ENCODE assay signal across 28 cellular contexts in the genomic region with DNA sequence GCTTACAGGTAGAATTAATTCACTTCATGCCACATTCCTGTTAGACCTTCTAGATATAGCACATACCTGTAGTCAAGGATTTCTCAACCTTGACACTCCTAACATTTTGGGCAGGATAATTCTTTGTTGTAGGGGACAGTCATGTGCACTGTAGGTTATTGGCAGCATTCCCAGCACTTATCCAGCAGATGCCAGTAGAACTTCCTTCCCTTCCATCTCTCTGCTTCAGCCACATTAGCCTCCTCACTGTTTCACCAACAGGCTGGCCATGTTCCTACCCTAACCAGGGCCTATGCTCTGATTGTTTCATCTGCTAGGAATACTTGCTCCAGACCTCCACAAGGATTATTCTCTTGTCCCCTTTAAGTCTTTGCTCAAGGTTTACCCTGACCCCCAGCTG.
DNase-seq lines count a peak whose midpoint lies in the region; ATAC-seq, FAIRE-seq and TF ChIP-seq lines count a peak whose summit lies in the region.
"Had no signal": no experiment of that assay in that cellular context is flagged by ENCODE, and none has a peak within 500 bp of the region (broad histone marks: within the 10 kb centered on the region; RNA-seq: fewer than 3 reads in every experiment).

No MANE protein-coding gene starts in this region.

- no peak for TF ChIP-seq EP300 in SK-N-SH (IDR thresholded peaks at IDR 0.05; ENCODE audit: borderline replicate concordance in 1 of 2, low read depth in 1 of 2, low read length in 1 of 2)

- DNase-seq in DMS53 (lab: John Stamatoyannopoulos, UW) (peak; percentile 12), DMS53 treated with DMSO at 0.1 percent for 48 hours (lab: John Stamatoyannopoulos, UW; ENCODE audit: unreplicated experiment) (no peak), GM23338 (ENCODE audit: low spot score) (no peak), SK-N-SH (peak; percentile 1), foreskin keratinocyte (peak in 1 of 2 donors; percentile 11), frontal cortex (ENCODE audit: low spot score in 2 of 2) (no peak), hypothalamus (lab: John Stamatoyannopoulos, UW) (no peak)
- DNase-seq: activated CD4-positive, alpha-beta T cell treated with anti-CD3 and anti-CD28 coated beads for 4 hours; activated CD8-positive, alpha-beta memory T cell treated with anti-CD3 and anti-CD28 coated beads, Interleukin-2, amount 10 ng/mL, durations not matched to agents 7 days and 5 days; caudate nucleus; gastrocnemius medialis; kidney; NCI-H1048; psoas muscle; SIG-M5; T-cell; upper lobe of left lung had no signal

- 0 out of 2 replicates have a peak, but pooled peaks cover 5% of the 10 kb centered on the region for H3K9me3 ChIP-seq in SK-N-SH
- H3K9me3 ChIP-seq: gastrocnemius medialis, HAP-1, neutrophil, upper lobe of left lung had no signal

- no peak overlapping the region for H3K9ac ChIP-seq in SK-N-SH

- no peak overlapping the region for H3K4me3 ChIP-seq in GM23338
- no peak overlapping the region for H3K4me3 ChIP-seq in SK-N-SH (ENCODE audit: low read depth in 2 of 2, low read length in 1 of 2)
- H3K4me3 ChIP-seq: ascending aorta, dorsolateral prefrontal cortex, gastrocnemius medialis, HAP-1, lung, psoas muscle, upper lobe of left lung had no signal

- no peak for FAIRE-seq in frontal cortex (lab: Jason Lieb, UNC)
- FAIRE-seq: kidney, TTC549 had no signal

- H3K27ac Mint-ChIP-seq in GM23338, result no peak overlapping the region
- H3K27ac Mint-ChIP-seq: activated CD8-positive, alpha-beta memory T cell treated with anti-CD3 and anti-CD28 coated beads, Interleukin-2, amount 10 ng/mL, durations not matched to agents 7 days and 5 days; activated naive CD8-positive, alpha-beta T cell; B cell; T-cell had no signal

- peak; percentile 34; the same call in 1 of the 3 replicates for ATAC-seq in GM23338
- no peak for ATAC-seq in foreskin keratinocyte
- ATAC-seq in GM18858 (IDR thresholded peaks at IDR 0.05; ENCODE audit: unreplicated experiment), result no peak
- ATAC-seq: activated CD8-positive, alpha-beta memory T cell treated with anti-CD3 and anti-CD28 coated beads, Interleukin-2, amount 10 ng/mL, durations not matched to agents 7 days and 5 days; gastrocnemius medialis; psoas muscle; T-cell had no signal

- H3K36me3 ChIP-seq in GM23338 (ENCODE audit: insufficient read depth) (no peaks in the 10 kb centered on the region), SK-N-SH (replicated peaks in 1 of 2; ENCODE audit: control insufficient read depth in 1 of 2, insufficient read depth in 2 of 2, low read length in 1 of 2) (no peaks in the 10 kb centered on the region)
- H3K36me3 ChIP-seq: ascending aorta, gastrocnemius medialis, HAP-1, neutrophil, upper lobe of left lung had no signal

- H3K27ac ChIP-seq in GM23338 (ENCODE audit: low read depth), result no peak overlapping the region
- no peak overlapping the region for H3K27ac ChIP-seq in SK-N-SH (ENCODE audit: low read depth in 2 of 2, low read length in 1 of 2)
- H3K27ac ChIP-seq in foreskin keratinocyte, result no peak overlapping the region
- H3K27ac ChIP-seq: 22Rv1, ascending aorta, dorsolateral prefrontal cortex, epithelial cell of prostate, gastrocnemius medialis, neutrophil, psoas muscle, upper lobe of left lung had no signal

- H3K27me3 Mint-ChIP-seq in GM23338 (ENCODE audit: insufficient read depth, low read depth, poor library complexity), result no peaks in the 10 kb centered on the region
- H3K27me3 Mint-ChIP-seq: activated CD8-positive, alpha-beta memory T cell treated with anti-CD3 and anti-CD28 coated beads, Interleukin-2, amount 10 ng/mL, durations not matched to agents 7 days and 5 days; activated naive CD8-positive, alpha-beta T cell; B cell; T-cell had no signal

- CTCF ChIA-PET in SK-N-SH (lab: Yijun Ruan, JAX), result no interaction called here

- H3K79me2 ChIP-seq in GM23338 (replicated peaks; ENCODE audit: insufficient read depth), result no peaks in the 10 kb centered on the region
- H3K79me2 ChIP-seq in SK-N-SH (ENCODE audit: insufficient read depth), result no peaks in the 10 kb centered on the region

- no peak overlapping the region for H3K4me3 Mint-ChIP-seq in GM23338
- H3K4me3 Mint-ChIP-seq: activated CD8-positive, alpha-beta memory T cell treated with anti-CD3 and anti-CD28 coated beads, Interleukin-2, amount 10 ng/mL, durations not matched to agents 7 days and 5 days; activated naive CD8-positive, alpha-beta T cell; B cell; T-cell had no signal

- TF ChIP-seq CTCF in GM23338 (conservative IDR thresholded peaks at IDR 0.05; ENCODE audit: low read depth in 2 of 2), result peak in 1 of 2 experiments; percentile 27; a peak in 2 of 4 replicates
- no peak for TF ChIP-seq CTCF in SK-N-SH (IDR thresholded peaks at IDR 0.05)
- peak; percentile 20 for TF ChIP-seq CTCF in foreskin keratinocyte (conservative IDR thresholded peaks at IDR 0.05)

- H3K4me1 ChIP-seq in GM23338 (ENCODE audit: insufficient read depth), result no peaks in the 10 kb centered on the region
- peaks cover 0 to 2% of the 10 kb centered on the region in 2 experiments; a peak in 1 of 4 replicates for H3K4me1 ChIP-seq in SK-N-SH (ENCODE audit: control insufficient read depth in 1 of 2, insufficient read depth in 2 of 2, low read depth in 1 of 2, low read length in 1 of 2)
- H3K4me1 ChIP-seq in foreskin keratinocyte, result no peaks in the 10 kb centered on the region
- H3K4me1 ChIP-seq: ascending aorta, gastrocnemius medialis, HAP-1, psoas muscle had no signal

- no peaks in the 10 kb centered on the region for H3K36me3 Mint-ChIP-seq in GM23338 (ENCODE audit: low read depth)
- H3K36me3 Mint-ChIP-seq: activated CD8-positive, alpha-beta memory T cell treated with anti-CD3 and anti-CD28 coated beads, Interleukin-2, amount 10 ng/mL, durations not matched to agents 7 days and 5 days; activated naive CD8-positive, alpha-beta T cell; T-cell had no signal

- H2AFZ ChIP-seq in GM23338 (peak overlapping the region; percentile 79), SK-N-SH (ENCODE audit: low read depth) (no peak overlapping the region)

- no peaks in the 10 kb centered on the region for H4K20me1 ChIP-seq in GM23338 (replicated peaks; ENCODE audit: insufficient read depth)
- H4K20me1 ChIP-seq in SK-N-SH (ENCODE audit: insufficient read depth), result no peaks in the 10 kb centered on the region

- H3K27me3 ChIP-seq in GM23338 (ENCODE audit: insufficient read depth), result no peaks in the 10 kb centered on the region
- no peaks in the 10 kb centered on the region for H3K27me3 ChIP-seq in SK-N-SH (ENCODE audit: insufficient read depth)
- no peaks in the 10 kb centered on the region for H3K27me3 ChIP-seq in foreskin keratinocyte
- H3K27me3 ChIP-seq: ascending aorta, dorsolateral prefrontal cortex, gastrocnemius medialis, neutrophil, upper lobe of left lung had no signal

- H3K9me3 Mint-ChIP-seq in GM23338, result peaks cover 2% of the 10 kb centered on the region; the same call in 2 of the 3 replicates

- no peaks in the 10 kb centered on the region for H3F3A ChIP-seq in GM23338 (replicated peaks; ENCODE audit: low read depth)
- H3F3A ChIP-seq in SK-N-SH (replicated peaks; ENCODE audit: insufficient read depth), result no peaks in the 10 kb centered on the region

- no peaks in the 10 kb centered on the region for H3K9me2 ChIP-seq in GM23338 (ENCODE audit: insufficient read depth)
- H3K9me2 ChIP-seq in SK-N-SH, result no peaks in the 10 kb centered on the region

- POLR2A ChIA-PET in SK-N-SH (lab: Yijun Ruan, JAX), result no interaction called here

- no peaks in the 10 kb centered on the region for H3K4me1 Mint-ChIP-seq in GM23338
- H3K4me1 Mint-ChIP-seq: activated CD8-positive, alpha-beta memory T cell treated with anti-CD3 and anti-CD28 coated beads, Interleukin-2, amount 10 ng/mL, durations not matched to agents 7 days and 5 days; B cell; T-cell had no signal

- peak; percentile 22; the same call in 1 of the 2 replicates for TF ChIP-seq RAD21 in SK-N-SH (IDR thresholded peaks at IDR 0.05; ENCODE audit: low read length)

- H3K4me2 ChIP-seq in GM23338 (no peak overlapping the region), SK-N-SH (no peak overlapping the region)

TF ChIP-seq in GM23338, 12 proteins besides CTCF, POLR2A, EP300 and RAD21 (continues in another document):
- TF ChIP-seq NANOG (IDR thresholded peaks at IDR 0.05; ENCODE audit: borderline replicate concordance), result no peak

TF ChIP-seq in SK-N-SH, 30 proteins besides CTCF, POLR2A, EP300 and RAD21:
- no peak for TF ChIP-seq MEF2A (IDR thresholded peaks at IDR 0.05; ENCODE audit: borderline replicate concordance, low read depth)
- no peak for TF ChIP-seq SIN3A (IDR thresholded peaks at IDR 0.05; ENCODE audit: borderline replicate concordance, low read depth, low read length)

Comparison
In these comparisons a context has a peak if more than half of its experiments do, and no peak if none do; other contexts are left out.
1. DNase-seq: peak in DMS53 (single experiment) and SK-N-SH (single experiment); none in DMS53 treated with DMSO at 0.1 percent for 48 hours (single experiment), GM23338 (single experiment), frontal cortex (0 of 2) and hypothalamus (0 of 51).